11 cellular contexts compared by ENCODE assay signal in the genomic region with DNA sequence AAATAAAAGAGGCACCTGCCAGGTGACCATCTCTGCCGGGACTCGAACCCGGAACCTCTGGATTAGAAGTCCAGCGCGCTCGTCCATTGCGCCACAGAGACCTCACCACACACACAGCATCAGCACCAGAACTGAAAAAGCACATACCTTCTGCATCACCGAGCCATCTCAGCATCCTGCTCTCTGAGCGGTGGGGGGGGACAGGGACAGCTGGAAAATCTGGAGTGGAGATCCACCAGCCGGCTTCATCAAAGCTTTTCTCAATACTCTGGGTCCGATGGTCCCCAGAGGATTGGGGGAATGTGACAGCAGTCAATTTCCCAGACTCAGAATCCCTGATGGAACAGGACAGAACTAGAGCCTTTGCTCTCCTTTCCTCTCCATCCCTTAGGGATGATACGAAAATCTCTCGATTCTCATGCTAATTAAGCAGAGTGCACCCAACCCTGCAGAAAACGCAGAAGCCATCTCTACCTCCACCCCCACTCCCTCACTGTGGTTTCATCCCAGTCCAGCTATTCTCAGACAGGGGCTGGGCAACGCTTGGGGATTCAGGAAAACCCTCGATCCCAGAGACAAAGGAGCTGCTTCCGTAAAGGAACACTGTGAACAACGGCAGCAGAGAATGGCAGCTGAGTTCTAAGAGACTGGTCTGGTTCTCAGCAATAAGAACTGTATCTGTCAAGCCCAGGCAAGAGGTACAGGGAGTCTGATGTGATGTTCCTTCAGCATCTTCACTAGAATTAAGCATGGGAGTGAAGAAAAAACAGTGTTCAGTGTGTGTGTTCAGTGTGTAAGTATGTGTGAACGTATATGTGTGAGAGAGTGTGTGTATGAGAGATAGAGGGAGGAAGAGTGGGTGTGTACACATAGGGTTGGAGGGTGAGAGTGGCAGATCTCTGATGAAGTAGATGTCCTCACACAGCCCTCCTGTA. TPM values are rescaled to one million over a fixed set of nuclear protein-coding genes. Genes with fewer than 3 reads are reported as not detected.
A peak's percentile ranks its signal among the peaks of the same experiment; 100 is the strongest.
DNase-seq lines count a peak whose midpoint lies in the region; ATAC-seq and TF ChIP-seq lines count a peak whose summit lies in the region.
"Had no signal": no experiment of that assay in that cellular context is flagged by ENCODE, and none has a peak within 500 bp of the region (broad histone marks: within the 10 kb centered on the region; RNA-seq: fewer than 3 reads in every experiment).

No MANE protein-coding gene starts in this region.

- no peaks in the 10 kb centered on the region for H3K9me3 ChIP-seq in MG63

- H3K4me3 ChIP-seq in MG63 = peak overlapping the region; percentile 28
- peak overlapping the region in 1 of 2 donors; percentile 45 for H3K4me3 ChIP-seq in cardiac fibroblast (replicated peaks in 1 of 2; ENCODE audit: low read depth in 2 of 2, low read length in 2 of 2)
- no peak overlapping the region for H3K4me3 ChIP-seq in coronary artery

- no peak overlapping the region for H3K27ac ChIP-seq in coronary artery
- H3K27ac ChIP-seq: parathyroid adenoma had no signal

- no peak for ATAC-seq in HG02973 (IDR thresholded peaks at IDR 0.05; ENCODE audit: unreplicated experiment)
- ATAC-seq: T-helper 17 cell had no signal

- H3K27me3 ChIP-seq in MG63 = peaks cover 41% of the 10 kb centered on the region

- TF ChIP-seq CTCF in cardiac fibroblast (IDR thresholded peaks at IDR 0.05; ENCODE audit: low read depth, low read length) (no peak), coronary artery (IDR thresholded peaks at IDR 0.05) (no peak)

- H3K36me3 ChIP-seq in MG63 = no peaks in the 10 kb centered on the region

- DNase-seq in EH (ENCODE audit: low read depth) (peak; percentile 73), MG63 (peak; percentile 54), cardiac fibroblast (ENCODE audit: low read depth in 2 of 2) (peak; percentile 47 to 83), midbrain (lab: John Stamatoyannopoulos, UW) (peak; percentile 34), coronary artery (ENCODE audit: low spot score) (no peak), DMS79 (lab: John Stamatoyannopoulos, UW) (no peak)
- no peak for DNase-seq in stimulated activated naive CD4-positive, alpha-beta T cell (lab: John Stamatoyannopoulos, UW)
- DNase-seq: T-helper 17 cell, trophoblast cell had no signal

RNA-seq across cellular contexts. Expression of a gene that starts 29.6 kb away (rescaled TPM):
- total RNA-seq in MG63 (2014; rRNA removed; shearing (Covaris generic); ENCODE audit: low replicate concordance) = not detected in 2 replicates
- total RNA-seq: T-helper 17 cell had no signal

Comparison
In these comparisons a context has a peak if more than half of its experiments do, and no peak if none do; other contexts are left out.
1. DNase-seq: peak in EH (single experiment), MG63 (single experiment), cardiac fibroblast (2 of 2) and midbrain (single experiment); none in stimulated activated naive CD4-positive, alpha-beta T cell (0 of 6), coronary artery (single experiment) and DMS79 (single experiment).